In the genomic region with DNA sequence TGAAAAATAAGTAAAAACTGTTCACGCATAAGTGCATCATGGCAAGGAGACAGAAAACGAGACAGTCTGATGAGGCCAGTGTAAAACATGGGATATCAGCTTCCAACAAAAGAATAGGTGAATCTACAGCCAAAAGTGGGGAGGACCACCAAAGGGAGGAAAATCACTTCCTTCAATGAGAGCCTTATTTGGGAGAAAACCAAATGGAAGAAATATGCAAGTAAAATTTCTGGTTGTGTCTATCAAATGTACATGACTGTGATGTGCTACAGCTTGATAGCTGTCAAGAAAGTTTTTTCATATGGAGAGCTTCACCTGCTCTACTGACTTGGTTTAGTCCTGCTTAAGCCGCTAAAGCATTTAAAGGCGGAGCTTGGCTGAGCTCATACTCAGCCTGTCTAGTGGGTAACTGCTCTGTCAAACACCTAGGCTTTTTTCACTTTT, we compare ENCODE assay signal across 13 cellular contexts.
DNase-seq lines count a peak whose midpoint lies in the region; ATAC-seq and TF ChIP-seq lines count a peak whose summit lies in the region.
"Had no signal": no experiment of that assay in that cellular context is flagged by ENCODE, and none has a peak within 500 bp of the region (broad histone marks: within the 10 kb centered on the region; RNA-seq: fewer than 3 reads in every experiment).

No MANE protein-coding gene starts in this region.

- ATAC-seq in sciatic nerve = peak; percentile 50
- ATAC-seq: stimulated activated naive CD8-positive, alpha-beta T cell treated with anti-CD3 and anti-CD28 coated beads, Interleukin-15, Interleukin-2, amounts not matched to agents 100 U/mL and 50 U/mL, for 24 hours had no signal

- H3K4me3 ChIP-seq in epithelial cell of proximal tubule (ENCODE audit: low read depth, low read length) (no peak overlapping the region), ovary (no peak overlapping the region), sigmoid colon (no peak overlapping the region)

- H3K27ac ChIP-seq in ovary = no peak overlapping the region
- H3K27ac ChIP-seq in sigmoid colon = no peak overlapping the region
- H3K27ac ChIP-seq: HL-60 had no signal

- no peak for TF ChIP-seq EP300 in ovary (IDR thresholded peaks at IDR 0.05)
- TF ChIP-seq EP300 in sigmoid colon (IDR thresholded peaks at IDR 0.05) = no peak

- H3K27me3 ChIP-seq in ovary (no peaks in the 10 kb centered on the region), sigmoid colon (no peaks in the 10 kb centered on the region)

- no peak for TF ChIP-seq CTCF in epithelial cell of proximal tubule (conservative IDR thresholded peaks at IDR 0.05; ENCODE audit: low read depth, low read length)
- TF ChIP-seq CTCF in ovary (IDR thresholded peaks at IDR 0.05) = no peak
- TF ChIP-seq CTCF in sigmoid colon (IDR thresholded peaks at IDR 0.05) = no peak

- DNase-seq in HT1080 (ENCODE audit: low read depth) = peak; percentile 1
- peak; percentile 66 for DNase-seq in NCI-H748 (lab: John Stamatoyannopoulos, UW; ENCODE audit: unreplicated experiment)
- peak; percentile 9 for DNase-seq in epithelial cell of proximal tubule (ENCODE audit: low read depth)
- no peak for DNase-seq in sciatic nerve (ENCODE audit: low spot score)
- no peak for DNase-seq in KG1 (lab: John Stamatoyannopoulos, UW)
- no peak for DNase-seq in ovary
- no peak for DNase-seq in sigmoid colon
- DNase-seq: EL; NCI-H446 treated with DMSO at 0.1 percent for 48 hours; stimulated activated CD4-positive, alpha-beta T cell treated with anti-CD3 and anti-CD28 coated beads, Interleukin-15, amount 100 ng/mL, for 24 hours; stimulated activated naive CD8-positive, alpha-beta T cell treated with anti-CD3 and anti-CD28 coated beads, Interleukin-15, Interleukin-2, amounts not matched to agents 100 U/mL and 50 U/mL, for 24 hours; T-helper 2 cell had no signal

- intact Hi-C loops in sciatic nerve (cut with DNase I) (no loop called here), ovary (cut with DNase I) (no loop called here), sigmoid colon (cut with DNase I) (no loop called here)

- 41 to 56% (median 47%) methylated on average over 4 of the region's 4 CpGs for WGBS in ovary, 3 donors
- 24 to 38% methylated on average over 4 of the region's 4 CpGs for WGBS in sigmoid colon, 2 donors

- H3K36me3 ChIP-seq in ovary (no peaks in the 10 kb centered on the region), sigmoid colon (no peaks in the 10 kb centered on the region)

- TF ChIP-seq POLR2A in ovary (IDR thresholded peaks at IDR 0.05) (no peak), sigmoid colon (IDR thresholded peaks at IDR 0.05) (no peak)

- H3K4me1 ChIP-seq in ovary (ENCODE audit: insufficient read depth) (no peaks in the 10 kb centered on the region), sigmoid colon (no peaks in the 10 kb centered on the region)

- H3K9me3 ChIP-seq in ovary (no peaks in the 10 kb centered on the region), sigmoid colon (no peaks in the 10 kb centered on the region)

Comparison
In these comparisons a context has a peak if more than half of its experiments do, and no peak if none do; other contexts are left out.
1. DNase-seq: peak in HT1080 (single experiment), NCI-H748 (single experiment) and epithelial cell of proximal tubule (single experiment); none in sciatic nerve (single experiment), KG1 (single experiment), ovary (0 of 5) and sigmoid colon (single experiment).